ENCODE assay signal across 9 cellular contexts in genomic region chr3:195522254-195523023, GRCh38. TPM values are rescaled to one million over a fixed set of nuclear protein-coding genes. Genes with fewer than 3 reads are reported as not detected.
DNase-seq lines count a peak whose midpoint lies in the region; ATAC-seq and TF ChIP-seq lines count a peak whose summit lies in the region.
"Had no signal": no experiment of that assay in that cellular context is flagged by ENCODE, and none has a peak within 500 bp of the region (broad histone marks: within the 10 kb centered on the region; RNA-seq: fewer than 3 reads in every experiment).

No MANE protein-coding gene starts in this region.

- ATAC-seq in effector memory CD8-positive, alpha-beta T cell (replicated peaks): peak; percentile 43
- ATAC-seq in HG02973 (IDR thresholded peaks at IDR 0.05; ENCODE audit: unreplicated experiment) (no peak), GM18870 (IDR thresholded peaks at IDR 0.05; ENCODE audit: unreplicated experiment) (no peak)

- POLR2A ChIA-PET in PC-9 (lab: Charles Lee; ENCODE audit: unreplicated experiment): interaction anchor here (0.7 kb wide), 1 partner anchor 251 kb away, joined by 7 read pairs; the partner anchor contains the start of gene XXYLT1

- no peak for TF ChIP-seq EP300 in neural cell (conservative IDR thresholded peaks at IDR 0.05; ENCODE audit: poor library complexity, severe bottlenecking)

- TF ChIP-seq CTCF in HL-60 (IDR thresholded peaks at IDR 0.05; ENCODE audit: insufficient read depth, low read length) (peak; percentile 19), PC-9 (conservative IDR thresholded peaks at IDR 0.05) (peak; percentile 98), neural cell (IDR thresholded peaks at IDR 0.05; ENCODE audit: poor library complexity, severe bottlenecking) (peak; percentile 86)

- H3K9me3 ChIP-seq in PC-9 (ENCODE audit: insufficient read depth, low read depth): no peaks in the 10 kb centered on the region
- no peaks in the 10 kb centered on the region for H3K9me3 ChIP-seq in neural cell (ENCODE audit: low read length)
- H3K9me3 ChIP-seq: BLaER1 treated with 17β-estradiol and CSF1 and Interleukin-3, amounts not matched to agents 10 nM and 100 nM had no signal

- CTCF ChIA-PET in PC-9 (lab: Charles Lee): interaction anchor here (0.5 to 2.2 kb wide), 3 partner anchors 20 to 251 kb away, joined by 3 to 27 read pairs (median 4); partner anchors contain the start of gene XXYLT1

- no peak overlapping the region for H3K9ac ChIP-seq in neural cell (ENCODE audit: low read length)
- H3K9ac ChIP-seq: BLaER1 treated with 17β-estradiol and CSF1 and Interleukin-3, amounts not matched to agents 10 nM and 100 nM had no signal

- peak overlapping the region in 1 of 2 donors; percentile 90 for H3K27ac Mint-ChIP-seq in effector memory CD8-positive, alpha-beta T cell

- H3K4me3 Mint-ChIP-seq in effector memory CD8-positive, alpha-beta T cell: no peak overlapping the region

- H3K4me1 ChIP-seq in PC-9 (replicated peaks; ENCODE audit: insufficient read depth): no peaks in the 10 kb centered on the region

- H3K36me3 Mint-ChIP-seq in effector memory CD8-positive, alpha-beta T cell (ENCODE audit: insufficient read depth): peaks cover 91% of the 10 kb centered on the region

- H3K27me3 ChIP-seq in HL-60 (ENCODE audit: insufficient read depth, poor library complexity, severe bottlenecking) (no peaks in the 10 kb centered on the region), PC-9 (ENCODE audit: insufficient read depth, low read depth) (no peaks in the 10 kb centered on the region), neural cell (ENCODE audit: insufficient read depth, low read depth, low read length) (no peaks in the 10 kb centered on the region)
- H3K27me3 ChIP-seq: BLaER1 treated with 17β-estradiol and CSF1 and Interleukin-3, amounts not matched to agents 10 nM and 100 nM had no signal

- H2AFZ ChIP-seq in PC-9 (no peak overlapping the region), neural cell (ENCODE audit: low read depth, low read length) (no peak overlapping the region)

- H3K27ac ChIP-seq in HL-60 (replicated peaks) (no peak overlapping the region), PC-9 (no peak overlapping the region), neural cell (ENCODE audit: low read length) (no peak overlapping the region)
- H3K27ac ChIP-seq: BLaER1 treated with 17β-estradiol and CSF1 and Interleukin-3, amounts not matched to agents 10 nM and 100 nM had no signal

- H3K9me3 Mint-ChIP-seq in effector memory CD8-positive, alpha-beta T cell: no peaks in the 10 kb centered on the region

- BruUV-seq in PC-9 (replicated peaks; lab: Mats Ljungman, UMichigan): no TSS peak

- H3K27me3 Mint-ChIP-seq in effector memory CD8-positive, alpha-beta T cell: no peaks in the 10 kb centered on the region

- H3K79me2 ChIP-seq in PC-9 (ENCODE audit: low read depth): no peaks in the 10 kb centered on the region
- no peaks in the 10 kb centered on the region for H3K79me2 ChIP-seq in neural cell (replicated peaks; ENCODE audit: insufficient read depth, low read length)

- peaks cover 12% of the 10 kb centered on the region for H3F3A ChIP-seq in PC-9 (ENCODE audit: insufficient read depth, low read depth)
- no peaks in the 10 kb centered on the region for H3F3A ChIP-seq in neural cell (ENCODE audit: insufficient read depth, low read length, poor library complexity, severe bottlenecking)

- H3K4me1 Mint-ChIP-seq in effector memory CD8-positive, alpha-beta T cell (ENCODE audit: low read depth in 2 of 2): peaks cover 14 to 24% of the 10 kb centered on the region in 2 donors

- no peak overlapping the region for H3K4me3 ChIP-seq in HL-60 (replicated peaks; ENCODE audit: insufficient read depth, low read length)
- H3K4me3 ChIP-seq in PC-9: no peak overlapping the region
- no peak overlapping the region for H3K4me3 ChIP-seq in neural cell (ENCODE audit: low read length)
- H3K4me3 ChIP-seq: BLaER1 treated with 17β-estradiol and CSF1 and Interleukin-3, amounts not matched to agents 10 nM and 100 nM had no signal

- H3K4me2 ChIP-seq in PC-9: no peak overlapping the region
- H3K4me2 ChIP-seq in neural cell (ENCODE audit: low read length): no peak overlapping the region
- H3K4me2 ChIP-seq: BLaER1 treated with 17β-estradiol and CSF1 and Interleukin-3, amounts not matched to agents 10 nM and 100 nM had no signal

- H4K20me1 ChIP-seq in PC-9 (ENCODE audit: insufficient read depth) (peaks cover 20% of the 10 kb centered on the region), neural cell (ENCODE audit: insufficient read depth) (no peaks in the 10 kb centered on the region)

- TF ChIP-seq RAD21 in neural cell (conservative IDR thresholded peaks at IDR 0.05): peak; percentile 82

- DNase-seq in DMS53 (lab: John Stamatoyannopoulos, UW) (peak; percentile 47), DMS53 treated with DMSO at 0.1 percent for 48 hours (lab: John Stamatoyannopoulos, UW; ENCODE audit: unreplicated experiment) (no peak), HL-60 (ENCODE audit: low read depth in 1 of 2, low spot score in 1 of 2) (no peak), PC-9 (peak in 1 of 2 experiments; percentile 46)
- DNase-seq in effector memory CD8-positive, alpha-beta T cell: peak; percentile 36 to 42 (median 40)

- no peaks in the 10 kb centered on the region for H3K9me2 ChIP-seq in PC-9 (ENCODE audit: insufficient read depth)
- no peaks in the 10 kb centered on the region for H3K9me2 ChIP-seq in neural cell (ENCODE audit: insufficient read depth, low read length)

- H3K36me3 ChIP-seq in PC-9 (ENCODE audit: low read depth): no peaks in the 10 kb centered on the region
- H3K36me3 ChIP-seq in neural cell (ENCODE audit: insufficient read depth, low read length): no peaks in the 10 kb centered on the region

- intact Hi-C loops in PC-9 (cut with micrococcal nuclease; ENCODE audit: unreplicated experiment): loop anchor here (1.0 kb wide), 3 partner anchors 251 to 851 kb away; partner anchors contain the start of gene XXYLT1

TF ChIP-seq in neural cell, 6 proteins besides CTCF, POLR2A, EP300 and RAD21:
- TF ChIP-seq SMC3 (conservative IDR thresholded peaks at IDR 0.05; ENCODE audit: poor library complexity) (peak; percentile 87), MXI1 (conservative IDR thresholded peaks at IDR 0.05; ENCODE audit: poor library complexity, severe bottlenecking) (no peak)

RNA-seq across cellular contexts. Expression of gene PPP1R2, which starts 20.7 kb away (rescaled TPM):
- total RNA-seq in PC-9 (2021): 49.1 and 73.0 TPM in 2 replicates
- polyA plus RNA-seq in neural cell: 96.8 and 113 TPM in 2 replicates
- polyA minus RNA-seq in neural cell: 128 and 134 TPM in 2 replicates

Comparison
In these comparisons a context has a peak if more than half of its experiments do, and no peak if none do; other contexts are left out.
1. DNase-seq: peak in DMS53 (single experiment) and effector memory CD8-positive, alpha-beta T cell (3 of 3); none in DMS53 treated with DMSO at 0.1 percent for 48 hours (single experiment) and HL-60 (0 of 2).
2. CTCF ChIP-seq: peak in every context shown above with its lines; median percentile 98 in PC-9; 86 in neural cell; 19 in HL-60.